In the genomic region with DNA sequence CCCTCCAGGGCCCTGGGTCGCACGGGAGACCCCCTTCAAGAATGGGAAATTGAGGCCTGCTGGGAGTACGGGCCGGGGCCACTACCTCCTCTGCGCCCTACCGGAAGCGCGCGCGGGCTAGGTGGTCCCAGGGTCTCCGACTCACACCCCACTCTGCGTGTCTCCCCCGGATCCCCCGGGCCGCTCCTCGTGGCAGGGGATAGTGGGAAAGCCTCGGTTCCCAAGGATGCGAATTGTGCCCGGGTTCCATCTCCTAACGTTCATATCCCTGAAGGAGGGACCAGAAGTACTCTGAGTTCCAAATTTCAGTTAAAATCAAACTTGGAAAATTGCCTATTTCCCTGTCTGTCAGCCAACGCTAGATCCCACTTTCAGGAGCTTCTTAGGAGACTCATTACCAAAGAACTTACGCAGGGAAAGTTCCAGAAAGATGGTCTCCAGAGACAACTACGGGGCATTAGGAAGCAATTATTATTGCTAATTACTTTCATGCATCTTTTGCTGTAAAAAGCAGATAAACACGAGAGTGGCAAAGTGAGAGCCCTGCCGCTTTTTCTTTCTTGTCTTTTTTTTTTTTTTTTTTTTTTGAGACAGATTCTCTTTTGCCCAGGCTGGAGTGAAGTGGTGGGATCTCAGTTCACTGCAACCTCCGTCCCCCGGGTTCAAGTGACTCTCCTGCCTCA, we compare ENCODE assay signal across 8 cellular contexts. TPM values are rescaled to one million over a fixed set of nuclear protein-coding genes. Genes with fewer than 3 reads are reported as not detected.
DNase-seq lines count a peak whose midpoint lies in the region; ATAC-seq and TF ChIP-seq lines count a peak whose summit lies in the region.

No MANE protein-coding gene starts in this region.

- H3K36me3 ChIP-seq in right lobe of liver (no peaks in the 10 kb centered on the region), uterus (no peaks in the 10 kb centered on the region)

- DNase-seq in NCI-H748 (lab: John Stamatoyannopoulos, UW; ENCODE audit: unreplicated experiment): peak; percentile 43
- DNase-seq in NCI-H748 treated with DMSO at 0.1 percent for 48 hours (lab: John Stamatoyannopoulos, UW): no peak
- no peak for DNase-seq in activated naive CD8-positive, alpha-beta T cell treated with anti-CD3 and anti-CD28 coated beads, Interleukin-2, amount 50 U/mL, for 24 hours
- no peak for DNase-seq in right lobe of liver
- DNase-seq in uterus: no peak
- DNase-seq in occipital lobe (lab: John Stamatoyannopoulos, UW): no peak
- no peak for DNase-seq in 8988T

- TF ChIP-seq POLR2A in right lobe of liver (IDR thresholded peaks at IDR 0.05) (no peak), uterus (IDR thresholded peaks at IDR 0.05) (no peak)

- H3K4me1 Mint-ChIP-seq in activated naive CD8-positive, alpha-beta T cell treated with anti-CD3 and anti-CD28 coated beads, Interleukin-2, amount 50 U/mL, for 24 hours: peaks cover 31% of the 10 kb centered on the region

- H3K4me3 ChIP-seq in right lobe of liver (peak overlapping the region; percentile 62 to 71 (median 66)), uterus (peak overlapping the region; percentile 33 to 39)

- 16% methylated on average over 16 of the region's 27 CpGs for WGBS in right lobe of liver (ENCODE audit: insufficient coverage, low coverage, low lambda C conversion rate, missing lambda C conversion rate)

- H3K27ac ChIP-seq in right lobe of liver: peak overlapping the region in 1 of 3 donors; percentile 32
- H3K27ac ChIP-seq in uterus: no peak overlapping the region

- H3K27me3 Mint-ChIP-seq in activated naive CD8-positive, alpha-beta T cell treated with anti-CD3 and anti-CD28 coated beads, Interleukin-2, amount 50 U/mL, for 24 hours: no peaks in the 10 kb centered on the region

- no peak overlapping the region for H3K27ac Mint-ChIP-seq in activated naive CD8-positive, alpha-beta T cell treated with anti-CD3 and anti-CD28 coated beads, Interleukin-2, amount 50 U/mL, for 24 hours

- H3K4me1 ChIP-seq in right lobe of liver (peaks cover 0 to 9% (median 2%) of the 10 kb centered on the region in 4 donors), uterus (peaks cover 0 to 6% of the 10 kb centered on the region in 2 donors)

- H3K9me3 Mint-ChIP-seq in activated naive CD8-positive, alpha-beta T cell treated with anti-CD3 and anti-CD28 coated beads, Interleukin-2, amount 50 U/mL, for 24 hours: no peaks in the 10 kb centered on the region

- ATAC-seq in HG03139 (IDR thresholded peaks at IDR 0.05; ENCODE audit: unreplicated experiment): peak; percentile 4
- no peak for ATAC-seq in activated naive CD8-positive, alpha-beta T cell treated with anti-CD3 and anti-CD28 coated beads, Interleukin-2, amount 50 U/mL, for 24 hours
- ATAC-seq in right lobe of liver: no peak

- peak overlapping the region; percentile 83 for H3K4me3 Mint-ChIP-seq in activated naive CD8-positive, alpha-beta T cell treated with anti-CD3 and anti-CD28 coated beads, Interleukin-2, amount 50 U/mL, for 24 hours

- H3K36me3 Mint-ChIP-seq in activated naive CD8-positive, alpha-beta T cell treated with anti-CD3 and anti-CD28 coated beads, Interleukin-2, amount 50 U/mL, for 24 hours (ENCODE audit: low read depth): peaks cover 19% of the 10 kb centered on the region

- no peak for TF ChIP-seq CTCF in right lobe of liver (IDR thresholded peaks at IDR 0.05)
- TF ChIP-seq CTCF in uterus (IDR thresholded peaks at IDR 0.05): no peak

- H3K27me3 ChIP-seq in right lobe of liver (no peaks in the 10 kb centered on the region), uterus (no peaks in the 10 kb centered on the region)

- H3K9me3 ChIP-seq in right lobe of liver (no peaks in the 10 kb centered on the region), uterus (no peaks in the 10 kb centered on the region)

- intact Hi-C loops in right lobe of liver (cut with DNase I) (no loop called here), uterus (cut with DNase I; ENCODE audit: low total_unique reads) (no loop called here)

RNA-seq across cellular contexts. Expression of gene FAM83D, which starts 0.9 kb away (rescaled TPM):
- total RNA-seq in right lobe of liver (1 to 10 TPM in 4 of 6 experiments, under 1 TPM in 2; 0.83 to 3.3 (median 1.7) TPM), uterus (10 to 100 TPM in 1 of 4 donors, under 1 TPM in 1, not detected in 2; 0.61 to 15.1 TPM), occipital lobe (1.7 TPM)

RNA-seq across cellular contexts. Expression of gene DHX35, which starts 35.1 kb away (rescaled TPM):
- total RNA-seq in right lobe of liver (1 to 10 TPM; 3.2 to 7.5 (median 4.8) TPM), uterus (10 to 100 TPM; 17.7 to 23.5 (median 21.6) TPM), occipital lobe (12.6 TPM)
